15 cellular contexts compared by ENCODE assay signal in the genomic region with DNA sequence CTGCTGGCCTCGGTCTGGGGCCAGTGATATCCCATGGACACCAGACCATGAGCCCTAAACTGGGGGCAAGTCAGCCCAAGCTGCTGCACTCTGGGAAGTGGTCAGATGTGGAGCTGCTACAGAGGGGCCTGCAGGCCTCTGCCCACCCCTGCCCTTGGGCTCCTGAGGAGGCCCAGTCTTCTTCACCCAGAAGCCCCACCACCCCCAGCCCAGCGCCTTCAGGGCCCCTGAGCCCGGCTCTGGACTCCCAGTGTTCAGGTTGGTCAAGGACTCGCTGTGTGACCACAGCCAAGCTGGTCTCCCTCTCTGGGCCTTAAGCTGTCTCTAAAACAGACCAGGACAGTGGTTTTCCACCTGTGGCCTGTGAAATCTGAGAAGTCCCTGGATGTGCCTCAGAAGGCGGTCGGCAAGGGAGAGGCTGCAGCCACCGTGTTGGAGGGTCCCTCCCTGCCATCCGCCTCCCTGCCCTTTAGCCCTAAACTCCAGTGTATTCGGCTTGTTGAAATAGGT.
DNase-seq lines count a peak whose midpoint lies in the region; ATAC-seq and TF ChIP-seq lines count a peak whose summit lies in the region.
"Had no signal": no experiment of that assay in that cellular context is flagged by ENCODE, and none has a peak within 500 bp of the region (broad histone marks: within the 10 kb centered on the region; RNA-seq: fewer than 3 reads in every experiment).

No MANE protein-coding gene starts in this region.

- ATAC-seq in gastroesophageal sphincter (peak; percentile 16), HG03175 (IDR thresholded peaks at IDR 0.05; ENCODE audit: unreplicated experiment) (no peak)
- ATAC-seq: GM23338 had no signal

- H3T11ph ChIP-seq in H9 (ENCODE audit: low read length), result no peak overlapping the region

- no CpG with 5 or more reads among the region's 9 CpGs for WGBS in H9 (ENCODE audit: extremely low coverage, insufficient read length, low lambda C conversion rate)
- 60% methylated on average over 1 of the region's 9 CpGs; no CpG with 5 or more reads in 1 of the 2 donors for WGBS in gastroesophageal sphincter (ENCODE audit: low coverage in 1 of 2), 2 donors

- H3K27me3 Mint-ChIP-seq in H9 (ENCODE audit: low read depth), result peaks cover under 1% of the 10 kb centered on the region; the same call in 1 of the 2 replicates

- peak overlapping the region; percentile 28; the same call in 1 of the 2 replicates for H3K14ac ChIP-seq in H9 (ENCODE audit: insufficient read depth, low read length)

- POLR2A ChIA-PET in HEK293 (lab: Yijun Ruan, JAX), result no interaction called here

- no peaks in the 10 kb centered on the region for H3K27me3 ChIP-seq in H9 (ENCODE audit: insufficient read depth, low read length)
- H3K27me3 ChIP-seq in gastroesophageal sphincter, result no peaks in the 10 kb centered on the region
- no peaks in the 10 kb centered on the region for H3K27me3 ChIP-seq in osteoblast (ENCODE audit: insufficient read depth, low read length)

- H2BK15ac ChIP-seq in H9 (ENCODE audit: low read depth, low read length), result no peak overlapping the region

- no peak overlapping the region for H2BK20ac ChIP-seq in H9 (ENCODE audit: low read depth, low read length, poor library complexity, severe bottlenecking)

- H2AK5ac ChIP-seq in H9 (ENCODE audit: insufficient read length, low read length), result no peak overlapping the region

- no peak overlapping the region for H3K4me2 ChIP-seq in H9 (ENCODE audit: insufficient read depth, insufficient read length, low read length)
- no peak overlapping the region for H3K4me2 ChIP-seq in osteoblast (ENCODE audit: insufficient read depth, low read length)
- H3K4me2 ChIP-seq: GM23338 had no signal

- H3K4me3 ChIP-seq in HEK293 (ENCODE audit: low read depth, low read length) (no peak overlapping the region), gastroesophageal sphincter (no peak overlapping the region), osteoblast (ENCODE audit: insufficient read depth, low read length) (no peak overlapping the region)
- H3K4me3 ChIP-seq: GM23338, HAP-1 had no signal

- H2BK5ac ChIP-seq in H9 (ENCODE audit: insufficient read length, low read length), result no peak overlapping the region

- H3K9me3 Mint-ChIP-seq in H9, result no peaks in the 10 kb centered on the region
- H3K9me3 Mint-ChIP-seq: CD4-positive, alpha-beta memory T cell; GM23338 had no signal

- no peak overlapping the region for H3K18ac ChIP-seq in H9 (ENCODE audit: insufficient read length, low read depth, low read length)

- no peak overlapping the region for H3K4me3 Mint-ChIP-seq in H9
- H3K4me3 Mint-ChIP-seq: CD4-positive, alpha-beta memory T cell; GM23338 had no signal

- no peaks in the 10 kb centered on the region for H3K4me1 ChIP-seq in H9 (ENCODE audit: insufficient read depth, low read length)
- H3K4me1 ChIP-seq in HEK293 (ENCODE audit: control insufficient read depth, insufficient read depth, low read length), result no peaks in the 10 kb centered on the region
- H3K4me1 ChIP-seq in gastroesophageal sphincter, result peaks cover 0 to 12% (median 0%) of the 10 kb centered on the region in 3 donors
- no peaks in the 10 kb centered on the region for H3K4me1 ChIP-seq in osteoblast (ENCODE audit: insufficient read depth, low read length)
- H3K4me1 ChIP-seq: HAP-1 had no signal

- H3K23ac ChIP-seq in H9 (ENCODE audit: insufficient read length, low read depth, low read length), result no peak overlapping the region

- no peak overlapping the region for H3K9ac ChIP-seq in H9 (ENCODE audit: extremely low read depth, insufficient read length, low read length)

- H3K79me2 ChIP-seq in H9 (ENCODE audit: insufficient read depth, low read length), result no peaks in the 10 kb centered on the region
- no peaks in the 10 kb centered on the region for H3K79me2 ChIP-seq in osteoblast (ENCODE audit: insufficient read depth, low read length)

- H2BK120ac ChIP-seq in H9 (ENCODE audit: low read depth, low read length, poor library complexity, severe bottlenecking), result no peak overlapping the region

- H3K79me1 ChIP-seq in H9 (ENCODE audit: insufficient read depth, low read depth, low read length, poor library complexity, severe bottlenecking), result no peaks in the 10 kb centered on the region

- H2BK12ac ChIP-seq in H9 (ENCODE audit: insufficient read length, low read depth, low read length), result no peak overlapping the region

- peak overlapping the region in 1 of 3 experiments; percentile 76; a peak in 1 of 7 replicates for H3K27ac Mint-ChIP-seq in H9
- H3K27ac Mint-ChIP-seq: CD4-positive, alpha-beta memory T cell; GM23338 had no signal

- no peak overlapping the region for H4K5ac ChIP-seq in H9 (ENCODE audit: insufficient read length, low read depth, low read length)

- H2AFZ ChIP-seq in H9 (ENCODE audit: low read length) (no peak overlapping the region), osteoblast (ENCODE audit: low read length) (no peak overlapping the region)
- H2AFZ ChIP-seq: GM23338 had no signal

- H4K20me1 ChIP-seq in H9 (ENCODE audit: control insufficient read depth, insufficient read depth, insufficient read length) (no peaks in the 10 kb centered on the region), osteoblast (ENCODE audit: insufficient read depth, low read length) (peaks cover 3% of the 10 kb centered on the region)

- H3K4me1 Mint-ChIP-seq in H9, result peaks cover 0 to 5% of the 10 kb centered on the region in 2 experiments; a peak in 1 of 4 replicates
- H3K4me1 Mint-ChIP-seq: CD4-positive, alpha-beta memory T cell had no signal

- H4K8ac ChIP-seq in H9 (replicated peaks; ENCODE audit: insufficient read length, low read depth, low read length), result no peak overlapping the region

- H3K36me3 ChIP-seq in HEK293 (ENCODE audit: control insufficient read depth in 2 of 2, insufficient read depth in 1 of 2, low read length in 2 of 2) (no peaks in the 10 kb centered on the region), gastroesophageal sphincter (no peaks in the 10 kb centered on the region), osteoblast (ENCODE audit: insufficient read depth, low read length) (no peaks in the 10 kb centered on the region)
- H3K36me3 ChIP-seq: HAP-1 had no signal

- CTCF ChIA-PET in HEK293 (lab: Yijun Ruan, JAX), result no interaction called here

- H3K27ac ChIP-seq in H9 (ENCODE audit: insufficient read length, low read depth, low read length) (no peak overlapping the region), HEK293 (ENCODE audit: extremely low read depth, low read depth, low read length) (no peak overlapping the region), gastroesophageal sphincter (no peak overlapping the region), osteoblast (ENCODE audit: low read depth, low read length) (no peak overlapping the region)

- H3K23me2 ChIP-seq in H9 (ENCODE audit: insufficient read length, low read depth, low read length, poor library complexity, severe bottlenecking), result no peaks in the 10 kb centered on the region

- H4K91ac ChIP-seq in H9 (ENCODE audit: insufficient read length, low read depth, low read length), result no peak overlapping the region

- H3K56ac ChIP-seq in H9 (ENCODE audit: insufficient read length, low read depth, low read length), result no peak overlapping the region

- no peak overlapping the region for H3K4ac ChIP-seq in H9 (ENCODE audit: low read depth, low read length)

- no peaks in the 10 kb centered on the region for H3K9me3 ChIP-seq in H9 (ENCODE audit: control insufficient read depth, low read depth, low read length)
- no peaks in the 10 kb centered on the region for H3K9me3 ChIP-seq in HEK293 (ENCODE audit: control insufficient read depth, insufficient read depth, low read depth, low read length)
- no peaks in the 10 kb centered on the region for H3K9me3 ChIP-seq in gastroesophageal sphincter
- no peaks in the 10 kb centered on the region for H3K9me3 ChIP-seq in osteoblast (ENCODE audit: low read depth, low read length)
- H3K9me3 ChIP-seq: HAP-1 had no signal

- no peak for TF ChIP-seq POLR2A in gastroesophageal sphincter (IDR thresholded peaks at IDR 0.05)

- H3K36me3 Mint-ChIP-seq in H9 (ENCODE audit: insufficient read depth in 1 of 3, low read depth in 3 of 3), result no peaks in the 10 kb centered on the region
- H3K36me3 Mint-ChIP-seq: CD4-positive, alpha-beta memory T cell had no signal

- TF ChIP-seq CTCF in H9 (conservative IDR thresholded peaks at IDR 0.05), result no peak
- no peak for TF ChIP-seq CTCF in HEK293 (tag by site-specific recombination; IDR thresholded peaks at IDR 0.05)
- TF ChIP-seq CTCF in gastroesophageal sphincter (IDR thresholded peaks at IDR 0.05), result no peak
- TF ChIP-seq CTCF in osteoblast (IDR thresholded peaks at IDR 0.05; ENCODE audit: extremely low read depth, low read depth, low read length), result no peak

- DNase-seq in H9, result no peak
- peak; percentile 36 for DNase-seq in osteoblast (ENCODE audit: insufficient read length, low spot score, missing footprints)
- no peak for DNase-seq in putamen (ENCODE audit: low spot score)
- DNase-seq: C1 segment of cervical spinal cord; Calu3; CD4-positive, alpha-beta memory T cell; COR-L47; DMS53; DMS79 treated with DMSO at 0.1 percent for 48 hours; GF-D8 had no signal

- TF ChIP-seq EP300 in gastroesophageal sphincter (IDR thresholded peaks at IDR 0.05), result no peak

TF ChIP-seq in HEK293, 187 proteins besides CTCF, POLR2A, EP300 and RAD21 (continues in another document):
- TF ChIP-seq, protein P1, sequence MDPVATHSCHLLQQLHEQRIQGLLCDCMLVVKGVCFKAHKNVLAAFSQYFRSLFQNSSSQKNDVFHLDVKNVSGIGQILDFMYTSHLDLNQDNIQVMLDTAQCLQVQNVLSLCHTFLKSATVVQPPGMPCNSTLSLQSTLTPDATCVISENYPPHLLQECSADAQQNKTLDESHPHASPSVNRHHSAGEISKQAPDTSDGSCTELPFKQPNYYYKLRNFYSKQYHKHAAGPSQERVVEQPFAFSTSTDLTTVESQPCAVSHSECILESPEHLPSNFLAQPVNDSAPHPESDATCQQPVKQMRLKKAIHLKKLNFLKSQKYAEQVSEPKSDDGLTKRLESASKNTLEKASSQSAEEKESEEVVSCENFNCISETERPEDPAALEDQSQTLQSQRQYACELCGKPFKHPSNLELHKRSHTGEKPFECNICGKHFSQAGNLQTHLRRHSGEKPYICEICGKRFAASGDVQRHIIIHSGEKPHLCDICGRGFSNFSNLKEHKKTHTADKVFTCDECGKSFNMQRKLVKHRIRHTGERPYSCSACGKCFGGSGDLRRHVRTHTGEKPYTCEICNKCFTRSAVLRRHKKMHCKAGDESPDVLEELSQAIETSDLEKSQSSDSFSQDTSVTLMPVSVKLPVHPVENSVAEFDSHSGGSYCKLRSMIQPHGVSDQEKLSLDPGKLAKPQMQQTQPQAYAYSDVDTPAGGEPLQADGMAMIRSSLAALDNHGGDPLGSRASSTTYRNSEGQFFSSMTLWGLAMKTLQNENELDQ (tag by site-specific recombination; IDR thresholded peaks at IDR 0.05; ENCODE audit: low read depth), result no peak
- peak; percentile 63; the same call in 1 of the 2 replicates for TF ChIP-seq ZNF768 (tag by site-specific recombination; IDR thresholded peaks at IDR 0.05)
